Comparison of ENCODE assay signal across 1 cellular context in the genomic region with DNA sequence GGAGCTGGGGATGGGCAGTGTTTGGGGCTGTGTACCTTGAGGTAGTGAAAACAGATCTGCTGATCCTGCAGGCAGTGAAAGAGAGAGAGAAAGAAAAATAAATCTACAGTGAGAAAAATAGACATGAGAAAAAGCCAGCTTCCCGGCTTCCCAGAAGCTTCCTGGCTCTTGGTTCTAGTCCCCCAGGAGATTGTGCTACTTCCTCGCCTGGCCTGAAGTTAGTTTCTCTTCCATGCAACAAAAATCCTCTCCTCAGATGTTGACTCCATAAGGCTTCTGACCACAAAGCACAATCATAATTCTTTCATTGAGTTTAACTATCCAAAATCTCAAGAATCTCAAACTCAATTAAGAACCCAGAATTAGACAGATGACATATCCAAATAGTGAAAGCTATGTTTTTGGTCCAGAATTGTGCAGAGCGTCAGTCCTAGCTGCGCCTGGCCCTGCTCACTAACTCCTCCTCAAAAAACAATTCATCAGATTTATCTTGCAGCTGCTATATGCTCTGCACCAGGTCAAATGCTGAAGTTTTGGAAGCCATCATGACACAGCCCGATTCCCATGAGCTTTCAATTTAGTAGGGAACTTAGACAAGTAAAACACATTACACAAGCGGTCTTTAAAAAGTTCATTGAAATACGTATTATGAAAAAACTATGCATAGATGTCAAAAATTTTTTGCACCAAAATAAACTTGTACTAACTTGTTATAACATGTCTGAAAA.
TF ChIP-seq lines count a peak whose summit lies in the region.

No MANE protein-coding gene starts in this region.

TF ChIP-seq in GM12878, 131 proteins besides CTCF, POLR2A, EP300 and RAD21 (continued from another document):
- TF ChIP-seq, protein P1, sequence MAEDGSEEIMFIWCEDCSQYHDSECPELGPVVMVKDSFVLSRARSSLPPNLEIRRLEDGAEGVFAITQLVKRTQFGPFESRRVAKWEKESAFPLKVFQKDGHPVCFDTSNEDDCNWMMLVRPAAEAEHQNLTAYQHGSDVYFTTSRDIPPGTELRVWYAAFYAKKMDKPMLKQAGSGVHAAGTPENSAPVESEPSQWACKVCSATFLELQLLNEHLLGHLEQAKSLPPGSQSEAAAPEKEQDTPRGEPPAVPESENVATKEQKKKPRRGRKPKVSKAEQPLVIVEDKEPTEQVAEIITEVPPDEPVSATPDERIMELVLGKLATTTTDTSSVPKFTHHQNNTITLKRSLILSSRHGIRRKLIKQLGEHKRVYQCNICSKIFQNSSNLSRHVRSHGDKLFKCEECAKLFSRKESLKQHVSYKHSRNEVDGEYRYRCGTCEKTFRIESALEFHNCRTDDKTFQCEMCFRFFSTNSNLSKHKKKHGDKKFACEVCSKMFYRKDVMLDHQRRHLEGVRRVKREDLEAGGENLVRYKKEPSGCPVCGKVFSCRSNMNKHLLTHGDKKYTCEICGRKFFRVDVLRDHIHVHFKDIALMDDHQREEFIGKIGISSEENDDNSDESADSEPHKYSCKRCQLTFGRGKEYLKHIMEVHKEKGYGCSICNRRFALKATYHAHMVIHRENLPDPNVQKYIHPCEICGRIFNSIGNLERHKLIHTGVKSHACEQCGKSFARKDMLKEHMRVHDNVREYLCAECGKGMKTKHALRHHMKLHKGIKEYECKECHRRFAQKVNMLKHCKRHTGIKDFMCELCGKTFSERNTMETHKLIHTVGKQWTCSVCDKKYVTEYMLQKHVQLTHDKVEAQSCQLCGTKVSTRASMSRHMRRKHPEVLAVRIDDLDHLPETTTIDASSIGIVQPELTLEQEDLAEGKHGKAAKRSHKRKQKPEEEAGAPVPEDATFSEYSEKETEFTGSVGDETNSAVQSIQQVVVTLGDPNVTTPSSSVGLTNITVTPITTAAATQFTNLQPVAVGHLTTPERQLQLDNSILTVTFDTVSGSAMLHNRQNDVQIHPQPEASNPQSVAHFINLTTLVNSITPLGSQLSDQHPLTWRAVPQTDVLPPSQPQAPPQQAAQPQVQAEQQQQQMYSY (CRISPR knock-in tag; IDR thresholded peaks at IDR 0.05) = no peak
- TF ChIP-seq, protein P2, sequence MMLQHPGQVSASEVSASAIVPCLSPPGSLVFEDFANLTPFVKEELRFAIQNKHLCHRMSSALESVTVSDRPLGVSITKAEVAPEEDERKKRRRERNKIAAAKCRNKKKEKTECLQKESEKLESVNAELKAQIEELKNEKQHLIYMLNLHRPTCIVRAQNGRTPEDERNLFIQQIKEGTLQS (IDR thresholded peaks at IDR 0.05; ENCODE audit: borderline replicate concordance, extremely low read depth, low read depth, low read length) = no peak
- no peak for TF ChIP-seq IRF4 (IDR thresholded peaks at IDR 0.05; ENCODE audit: low read depth, low read length)
- TF ChIP-seq, protein P3, sequence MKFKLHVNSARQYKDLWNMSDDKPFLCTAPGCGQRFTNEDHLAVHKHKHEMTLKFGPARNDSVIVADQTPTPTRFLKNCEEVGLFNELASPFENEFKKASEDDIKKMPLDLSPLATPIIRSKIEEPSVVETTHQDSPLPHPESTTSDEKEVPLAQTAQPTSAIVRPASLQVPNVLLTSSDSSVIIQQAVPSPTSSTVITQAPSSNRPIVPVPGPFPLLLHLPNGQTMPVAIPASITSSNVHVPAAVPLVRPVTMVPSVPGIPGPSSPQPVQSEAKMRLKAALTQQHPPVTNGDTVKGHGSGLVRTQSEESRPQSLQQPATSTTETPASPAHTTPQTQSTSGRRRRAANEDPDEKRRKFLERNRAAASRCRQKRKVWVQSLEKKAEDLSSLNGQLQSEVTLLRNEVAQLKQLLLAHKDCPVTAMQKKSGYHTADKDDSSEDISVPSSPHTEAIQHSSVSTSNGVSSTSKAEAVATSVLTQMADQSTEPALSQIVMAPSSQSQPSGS (IDR thresholded peaks at IDR 0.05; ENCODE audit: low read length) = no peak
- TF ChIP-seq, protein P4, sequence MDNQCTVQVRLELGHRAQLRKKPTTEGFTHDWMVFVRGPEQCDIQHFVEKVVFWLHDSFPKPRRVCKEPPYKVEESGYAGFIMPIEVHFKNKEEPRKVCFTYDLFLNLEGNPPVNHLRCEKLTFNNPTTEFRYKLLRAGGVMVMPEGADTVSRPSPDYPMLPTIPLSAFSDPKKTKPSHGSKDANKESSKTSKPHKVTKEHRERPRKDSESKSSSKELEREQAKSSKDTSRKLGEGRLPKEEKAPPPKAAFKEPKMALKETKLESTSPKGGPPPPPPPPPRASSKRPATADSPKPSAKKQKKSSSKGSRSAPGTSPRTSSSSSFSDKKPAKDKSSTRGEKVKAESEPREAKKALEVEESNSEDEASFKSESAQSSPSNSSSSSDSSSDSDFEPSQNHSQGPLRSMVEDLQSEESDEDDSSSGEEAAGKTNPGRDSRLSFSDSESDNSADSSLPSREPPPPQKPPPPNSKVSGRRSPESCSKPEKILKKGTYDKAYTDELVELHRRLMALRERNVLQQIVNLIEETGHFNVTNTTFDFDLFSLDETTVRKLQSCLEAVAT (IDR thresholded peaks at IDR 0.05) = no peak
